9 cellular contexts compared by ENCODE assay signal in the genomic region with DNA sequence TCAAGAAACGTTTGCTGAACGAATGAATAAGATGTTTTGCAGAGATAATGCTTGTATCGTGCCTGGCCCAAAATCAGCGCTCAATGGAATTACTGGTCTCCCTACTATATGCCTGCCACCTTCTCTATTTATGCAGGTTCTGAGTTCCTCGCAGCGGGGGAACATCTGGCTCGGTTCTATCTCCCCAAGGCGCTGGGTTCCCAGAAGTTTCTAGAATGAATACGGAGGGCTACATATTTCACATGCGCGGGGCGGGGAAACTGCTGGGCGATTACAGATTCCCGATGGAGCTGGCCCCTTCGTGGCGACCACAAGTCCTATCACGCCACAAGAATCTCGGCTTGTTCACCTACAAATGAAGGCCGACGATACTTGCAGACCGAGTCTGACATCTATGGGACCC. TPM values are rescaled to one million over a fixed set of nuclear protein-coding genes. Genes with fewer than 3 reads are reported as not detected.
A peak's percentile ranks its signal among the peaks of the same experiment; 100 is the strongest.
DNase-seq lines count a peak whose midpoint lies in the region; ATAC-seq and TF ChIP-seq lines count a peak whose summit lies in the region.
"Had no signal": no experiment of that assay in that cellular context is flagged by ENCODE, and none has a peak within 500 bp of the region (broad histone marks: within the 10 kb centered on the region; RNA-seq: fewer than 3 reads in every experiment).

No MANE protein-coding gene starts in this region.

- peaks cover 16% of the 10 kb centered on the region for H3K4me1 ChIP-seq in prostate gland (replicated peaks)

- TF ChIP-seq CTCF in GM12864 (IDR thresholded peaks at IDR 0.05; ENCODE audit: low read depth, low read length, missing control alignments) (no peak), foreskin fibroblast (IDR thresholded peaks at IDR 0.05; ENCODE audit: low read depth, low read length) (no peak), prostate gland (IDR thresholded peaks at IDR 0.05) (no peak)

- DNase-seq in GM12864 (ENCODE audit: low read depth) (no peak), SK-N-MC (ENCODE audit: low read depth, low spot score) (no peak), foreskin fibroblast (no peak), prostate gland (ENCODE audit: low spot score) (no peak), NCI-H2171 (lab: John Stamatoyannopoulos, UW) (no peak), NCI-H1048 (lab: John Stamatoyannopoulos, UW) (no peak), G401 (ENCODE audit: low spot score) (no peak)

- no peaks in the 10 kb centered on the region for H3K27me3 ChIP-seq in prostate gland (replicated peaks; ENCODE audit: insufficient read depth)

- TF ChIP-seq POLR2A in prostate gland (IDR thresholded peaks at IDR 0.05) = no peak

- H3K9ac ChIP-seq in SK-N-MC (ENCODE audit: insufficient read length) = peak overlapping the region; percentile 90

- no peaks in the 10 kb centered on the region for H3K9me3 ChIP-seq in SK-N-MC (ENCODE audit: low read depth, low read length)
- no peaks in the 10 kb centered on the region for H3K9me3 ChIP-seq in prostate gland

- ATAC-seq in HG02588 (IDR thresholded peaks at IDR 0.05; ENCODE audit: unreplicated experiment) = peak; percentile 3

- WGBS in prostate gland = 0% methylated on average over 21 of the region's 21 CpGs

- H3K36me3 ChIP-seq in SK-N-MC (ENCODE audit: insufficient read depth, low read length) (peaks cover 22% of the 10 kb centered on the region), prostate gland (no peaks in the 10 kb centered on the region)

- in situ Hi-C loops in G401 (cut with HindIII; ENCODE audit: low sequenced_read_pairs) = no loop called here

- peak overlapping the region; percentile 84 for H3K27ac ChIP-seq in SK-N-MC
- H3K27ac ChIP-seq in prostate gland = peak overlapping the region; percentile 94

- intact Hi-C loops in prostate gland (cut with DNase I) = loop anchor here (2.0 to 5.0 kb wide), 3 partner anchors 43 to 237 kb away; a partner anchor contains a TSS

- peak overlapping the region; percentile 68 for H3K4me3 ChIP-seq in GM12864 (ENCODE audit: low read depth, low read length)
- peak overlapping the region; percentile 88 for H3K4me3 ChIP-seq in SK-N-MC
- H3K4me3 ChIP-seq in foreskin fibroblast (ENCODE audit: low read depth in 1 of 2, low read length in 2 of 2) = peak overlapping the region; percentile 74 to 87
- H3K4me3 ChIP-seq in prostate gland = peak overlapping the region; percentile 68 to 92

RNA-seq across cellular contexts. Expression of a gene that starts 0.4 kb away (rescaled TPM):
- 10 to 100 TPM; 54.9 to 61.5 TPM for total RNA-seq in prostate gland
- total RNA-seq in G401 (2014; rRNA removed; shearing (Covaris generic)) = 64.3 and 64.9 TPM in 2 replicates

RNA-seq across cellular contexts. Expression of a gene that starts 20.4 kb away (rescaled TPM):
- 10 to 100 TPM; 61.7 to 95.1 TPM for total RNA-seq in prostate gland
- total RNA-seq in G401 (2014; rRNA removed; shearing (Covaris generic)) = 41.6 and 47.0 TPM in 2 replicates

RNA-seq across cellular contexts. Expression of a gene that starts 37.9 kb away (rescaled TPM):
- not detected for total RNA-seq in prostate gland
- not detected in 2 replicates for total RNA-seq in G401 (2014; rRNA removed; shearing (Covaris generic))
- total RNA-seq: SK-MEL-5 had no signal

RNA-seq across cellular contexts. Expression of a gene that starts 39.9 kb away (rescaled TPM):
- total RNA-seq in prostate gland = 100 to 1,000 TPM; 183 to 307 TPM
- 330 and 352 TPM in 2 replicates for total RNA-seq in G401 (2014; rRNA removed; shearing (Covaris generic))

RNA-seq across cellular contexts. Expression of a gene that starts 51.3 kb away (rescaled TPM):
- 100 to 1,000 TPM in 1 of 2 donors, 10 to 100 TPM in 1; 62.9 to 103 TPM for total RNA-seq in prostate gland
- 47.0 and 63.5 TPM in 2 replicates for total RNA-seq in G401 (2014; rRNA removed; shearing (Covaris generic))
